25 cellular contexts compared by ENCODE assay signal in the genomic region with DNA sequence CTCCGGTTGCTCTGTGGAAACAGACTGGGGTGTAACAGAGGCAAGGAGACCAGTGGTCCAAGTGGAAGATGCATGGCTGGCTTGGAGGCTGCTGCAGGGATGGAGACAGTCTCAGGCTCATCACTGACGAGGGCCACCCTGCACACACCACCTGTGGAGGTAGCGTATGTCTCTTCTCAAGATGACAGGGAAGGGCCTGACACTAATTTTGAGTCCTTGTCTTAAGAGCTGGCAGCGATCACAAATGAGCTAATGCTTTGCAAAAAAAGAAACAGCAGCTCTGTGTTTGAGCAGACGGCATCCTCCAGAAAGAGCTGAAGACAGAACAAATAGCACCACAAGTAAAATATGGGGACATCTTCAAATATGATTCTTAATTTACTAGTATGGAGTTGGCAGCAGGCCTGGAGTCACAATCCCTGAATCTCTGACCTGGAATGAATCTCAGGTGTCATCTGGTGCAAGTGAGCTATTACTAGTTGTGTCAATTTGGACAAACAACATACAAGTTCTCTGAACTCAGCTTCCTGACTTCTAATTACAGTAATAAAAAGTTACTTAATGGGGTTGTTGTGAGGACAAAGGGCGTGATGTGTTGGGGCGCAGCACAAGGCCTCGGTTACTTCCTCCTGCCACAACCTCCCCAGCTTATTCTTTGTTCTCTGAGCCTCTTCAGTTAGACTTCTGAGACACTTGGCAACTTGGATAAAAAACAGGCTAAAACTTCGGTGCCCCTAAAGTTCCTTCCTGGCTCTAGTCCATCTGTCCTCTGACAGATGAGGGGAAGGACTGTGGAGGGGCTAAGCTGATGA.
DNase-seq lines count a peak whose midpoint lies in the region; ATAC-seq and TF ChIP-seq lines count a peak whose summit lies in the region.
"Had no signal": no experiment of that assay in that cellular context is flagged by ENCODE, and none has a peak within 500 bp of the region (broad histone marks: within the 10 kb centered on the region; RNA-seq: fewer than 3 reads in every experiment).

No MANE protein-coding gene starts in this region.

- no peaks in the 10 kb centered on the region for H3K27me3 ChIP-seq in right atrium auricular region
- no peaks in the 10 kb centered on the region for H3K27me3 ChIP-seq in gastroesophageal sphincter
- H3K27me3 ChIP-seq in rectal smooth muscle tissue (ENCODE audit: control insufficient read depth, insufficient read depth, low read length) = no peaks in the 10 kb centered on the region
- H3K27me3 ChIP-seq: adrenal gland, BE2C, brain microvascular endothelial cell, left lung had no signal

- TF ChIP-seq CTCF in right atrium auricular region (IDR thresholded peaks at IDR 0.05) (no peak), gastroesophageal sphincter (IDR thresholded peaks at IDR 0.05) (no peak)

- H3K4me1 ChIP-seq in right atrium auricular region (peaks cover 0 to 8% of the 10 kb centered on the region in 2 donors), gastroesophageal sphincter (peaks cover 0 to 46% (median 11%) of the 10 kb centered on the region in 3 donors), rectal smooth muscle tissue (ENCODE audit: control insufficient read depth, insufficient read depth, low read length) (peaks cover 22% of the 10 kb centered on the region)
- H3K4me1 ChIP-seq: parathyroid adenoma had no signal

- H3K27ac ChIP-seq in right atrium auricular region (peak overlapping the region; percentile 12 to 14), gastroesophageal sphincter (peak overlapping the region in 3 of 4 donors; percentile 55 to 65 (median 59)), rectal smooth muscle tissue (ENCODE audit: low read depth, low read length) (peak overlapping the region; percentile 56)
- H3K27ac ChIP-seq: adrenal gland, brain microvascular endothelial cell, left lung, parathyroid adenoma had no signal

- no peak for TF ChIP-seq EP300 in gastroesophageal sphincter (IDR thresholded peaks at IDR 0.05)

- WGBS in gastroesophageal sphincter (ENCODE audit: low coverage in 1 of 2), 2 donors = 40 to 46% methylated on average over 5 to 8 of the region's 9 CpGs

- H3K4me3 ChIP-seq in right atrium auricular region (no peak overlapping the region), gastroesophageal sphincter (no peak overlapping the region), rectal smooth muscle tissue (ENCODE audit: low read length) (no peak overlapping the region)
- H3K4me3 ChIP-seq: adrenal gland, left lung had no signal

- H3K9me3 ChIP-seq in right atrium auricular region (no peaks in the 10 kb centered on the region), gastroesophageal sphincter (no peaks in the 10 kb centered on the region)
- H3K9me3 ChIP-seq: adrenal gland, BE2C, left lung had no signal

- TF ChIP-seq POLR2A in gastroesophageal sphincter (IDR thresholded peaks at IDR 0.05) = no peak

- ATAC-seq in Right ventricle myocardium superior (ENCODE audit: poor library complexity) (no peak), gastroesophageal sphincter (no peak), GM18858 (IDR thresholded peaks at IDR 0.05; ENCODE audit: unreplicated experiment) (no peak), HG03469 (IDR thresholded peaks at IDR 0.05; ENCODE audit: unreplicated experiment) (no peak)
- ATAC-seq: activated CD8-positive, alpha-beta T cell treated with anti-CD3 and anti-CD28 coated beads, Interleukin-2, amount 10 ng/mL, durations not matched to agents 7 days and 5 days; left lung; natural killer cell treated with Interleukin-12 subunit alpha and Interleukin-12 subunit beta and Interleukin-15 and Interleukin-18, amount 100 ng/mL, for 72 hours; sciatic nerve had no signal

- DNase-seq in right atrium auricular region (ENCODE audit: low spot score) = no peak
- no peak for DNase-seq in Right ventricle myocardium superior
- DNase-seq in SKM-1 (lab: John Stamatoyannopoulos, UW; ENCODE audit: unreplicated experiment) = no peak
- DNase-seq in activated T-cell treated with anti-CD3 and anti-CD28 coated beads, Interleukin-2, amount 50 U/mL, for 1 hour = no peak
- DNase-seq: activated CD4-positive, CD25-positive, alpha-beta regulatory T cell; activated CD8-positive, alpha-beta T cell treated with anti-CD3 and anti-CD28 coated beads, Interleukin-2, amount 10 ng/mL, durations not matched to agents 7 days and 5 days; activated gamma-delta T cell treated with Interleukin-2 at 50 U/mL for 16 hours; activated T-cell treated with anti-CD3 and anti-CD28 coated beads, Interleukin-2, amount 50 U/mL, for 24 hours; adrenal gland; brain microvascular endothelial cell; GDM1; left lung; NCI-H1105 treated with DMSO at 0.1 percent for 48 hours; NCI-H2081; SHP77; SW 1271; T1000 had no signal

- intact Hi-C loops in Right ventricle myocardium superior (cut with DNase I) = no loop called here

- H3K36me3 ChIP-seq in right atrium auricular region (peaks cover 76% of the 10 kb centered on the region), gastroesophageal sphincter (peaks cover 0 to 81% of the 10 kb centered on the region in 2 donors), rectal smooth muscle tissue (ENCODE audit: control insufficient read depth, insufficient read depth, low read length) (peaks cover 33% of the 10 kb centered on the region)

- H3K9ac ChIP-seq in rectal smooth muscle tissue (ENCODE audit: low read length) = peak overlapping the region; percentile 33
- H3K9ac ChIP-seq: parathyroid adenoma had no signal
